Comparison of ENCODE assay signal across 8 cellular contexts in the genomic region with DNA sequence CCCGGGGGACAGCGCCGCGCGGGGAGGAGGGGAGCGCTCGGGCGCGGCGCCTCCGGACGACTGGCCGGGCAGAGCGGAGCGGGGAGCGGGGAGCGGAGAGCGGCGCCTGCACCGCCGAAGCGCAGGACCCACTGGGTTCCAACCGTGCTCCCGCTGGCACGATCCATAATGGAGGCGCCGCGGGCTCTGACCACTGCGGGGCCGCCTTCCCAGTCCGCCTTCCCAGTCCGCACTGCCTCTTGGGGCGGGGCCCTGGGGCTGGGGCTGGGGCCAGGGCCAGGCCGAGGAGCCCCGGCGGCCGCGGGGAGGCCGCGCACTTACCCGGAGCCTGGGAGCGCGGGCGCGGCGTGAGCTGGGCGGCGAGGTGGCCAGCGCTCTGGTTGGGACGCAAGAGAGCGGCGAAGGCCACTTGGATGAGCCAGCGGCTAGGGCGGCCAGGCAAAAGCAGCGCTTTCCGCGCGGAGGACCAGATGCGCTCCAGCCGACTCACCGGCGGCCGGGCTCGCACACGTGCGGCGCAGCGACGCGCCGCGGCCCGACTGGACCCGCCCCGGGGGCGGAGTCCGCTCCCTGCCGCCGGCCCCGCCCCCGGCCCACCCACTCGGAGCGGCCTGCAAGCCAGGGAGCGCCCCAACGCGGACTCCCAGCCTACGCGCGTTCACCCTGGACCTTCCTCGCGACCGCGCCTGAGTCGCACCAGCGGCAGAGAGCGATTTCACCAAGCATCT. TPM values are rescaled to one million over a fixed set of nuclear protein-coding genes. Genes with fewer than 3 reads are reported as not detected.
DNase-seq lines count a peak whose midpoint lies in the region; ATAC-seq and TF ChIP-seq lines count a peak whose summit lies in the region.

A gene with protein sequence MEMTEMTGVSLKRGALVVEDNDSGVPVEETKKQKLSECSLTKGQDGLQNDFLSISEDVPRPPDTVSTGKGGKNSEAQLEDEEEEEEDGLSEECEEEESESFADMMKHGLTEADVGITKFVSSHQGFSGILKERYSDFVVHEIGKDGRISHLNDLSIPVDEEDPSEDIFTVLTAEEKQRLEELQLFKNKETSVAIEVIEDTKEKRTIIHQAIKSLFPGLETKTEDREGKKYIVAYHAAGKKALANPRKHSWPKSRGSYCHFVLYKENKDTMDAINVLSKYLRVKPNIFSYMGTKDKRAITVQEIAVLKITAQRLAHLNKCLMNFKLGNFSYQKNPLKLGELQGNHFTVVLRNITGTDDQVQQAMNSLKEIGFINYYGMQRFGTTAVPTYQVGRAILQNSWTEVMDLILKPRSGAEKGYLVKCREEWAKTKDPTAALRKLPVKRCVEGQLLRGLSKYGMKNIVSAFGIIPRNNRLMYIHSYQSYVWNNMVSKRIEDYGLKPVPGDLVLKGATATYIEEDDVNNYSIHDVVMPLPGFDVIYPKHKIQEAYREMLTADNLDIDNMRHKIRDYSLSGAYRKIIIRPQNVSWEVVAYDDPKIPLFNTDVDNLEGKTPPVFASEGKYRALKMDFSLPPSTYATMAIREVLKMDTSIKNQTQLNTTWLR (minus strand): TSS at position 541 of the 728 bp plus-strand sequence. CDS start 13,759 bp downstream, outside the sequence.

- TF ChIP-seq CTCF in MM.1S (IDR thresholded peaks at IDR 0.05; ENCODE audit: low read length): no peak
- peak in 2 of 4 experiments; percentile 11 to 37 for TF ChIP-seq CTCF in gastroesophageal sphincter (IDR thresholded peaks at IDR 0.05)
- TF ChIP-seq CTCF in suprapubic skin (IDR thresholded peaks at IDR 0.05): no peak

- ATAC-seq in gastroesophageal sphincter: peak; percentile 97

- in situ Hi-C loops in HAP-1 (cut with MboI; ENCODE audit: low sequenced_read_pairs): no loop called here

- H3K79me2 ChIP-seq in MM.1S (ENCODE audit: low read length): peaks cover 44% of the 10 kb centered on the region

- peaks cover 7% of the 10 kb centered on the region for H3K36me3 Mint-ChIP-seq in activated naive CD4-positive, alpha-beta T cell treated with anti-CD3 and anti-CD28 coated beads for 36 hours (ENCODE audit: low read depth)

- H3K27ac Mint-ChIP-seq in activated naive CD4-positive, alpha-beta T cell treated with anti-CD3 and anti-CD28 coated beads for 36 hours: peak within 1 kb of the TSS; percentile 81

- CTCF ChIA-PET in activated naive CD4-positive, alpha-beta T cell treated with anti-CD3 and anti-CD28 coated beads for 36 hours (lab: Charles Lee): interaction anchor here (0.7 to 1.5 kb wide), 2 partner anchors 10 to 34 kb away, joined by 3 to 4 read pairs; partner anchors contain the start of gene RINT1

- no peaks in the 10 kb centered on the region for H3K27me3 ChIP-seq in HAP-1 (ENCODE audit: low read depth)
- H3K27me3 ChIP-seq in MM.1S (replicated peaks; ENCODE audit: insufficient read depth, low read length): no peaks in the 10 kb centered on the region
- H3K27me3 ChIP-seq in SJSA1 (replicated peaks): no peaks in the 10 kb centered on the region
- no peaks in the 10 kb centered on the region for H3K27me3 ChIP-seq in gastroesophageal sphincter
- H3K27me3 ChIP-seq in suprapubic skin: no peaks in the 10 kb centered on the region

- 0% methylated on average over 6 to 10 of the region's 96 CpGs for WGBS in gastroesophageal sphincter (ENCODE audit: low coverage in 1 of 2), 2 donors
- under 1% methylated on average over 36 of the region's 96 CpGs for WGBS in suprapubic skin

- peak within 1 kb of the TSS; percentile 96 for H3K4me3 Mint-ChIP-seq in activated naive CD4-positive, alpha-beta T cell treated with anti-CD3 and anti-CD28 coated beads for 36 hours

- H3K4me2 ChIP-seq in MM.1S (ENCODE audit: low read depth, low read length): peak within 1 kb of the TSS; percentile 90

- peaks cover 19% of the 10 kb centered on the region for H3K4me1 Mint-ChIP-seq in activated naive CD4-positive, alpha-beta T cell treated with anti-CD3 and anti-CD28 coated beads for 36 hours (ENCODE audit: low read depth)

- DNase-seq in GDM1 (lab: John Stamatoyannopoulos, UW) (peak; percentile 85), HAP-1 (ENCODE audit: low spot score in 2 of 2) (peak; percentile 83 to 91), MM.1S (peak; percentile 91), SJSA1 (ENCODE audit: low read depth in 1 of 2, low spot score in 2 of 2) (peak; percentile 87 to 93), nucleus accumbens (lab: John Stamatoyannopoulos, UW) (peak in 55 of 56 donors; percentile 18 to 91 (median 78)), suprapubic skin (ENCODE audit: low spot score in 2 of 2) (peak; percentile 89 to 91)
- DNase-seq in activated naive CD4-positive, alpha-beta T cell treated with anti-CD3 and anti-CD28 coated beads for 36 hours: peak; percentile 82

- no peaks in the 10 kb centered on the region for H3K9me2 ChIP-seq in MM.1S (replicated peaks; ENCODE audit: insufficient read depth, low read length)

- H3K27me3 Mint-ChIP-seq in activated naive CD4-positive, alpha-beta T cell treated with anti-CD3 and anti-CD28 coated beads for 36 hours (ENCODE audit: low read depth): no peaks in the 10 kb centered on the region

- peak within 1 kb of the TSS; percentile 81 for H2AFZ ChIP-seq in MM.1S (ENCODE audit: low read length)

- H3K27ac ChIP-seq in MM.1S (ENCODE audit: low read length) (peak within 1 kb of the TSS; percentile 38; the same call in 1 of the 2 replicates), SJSA1 (peak within 1 kb of the TSS; percentile 71), gastroesophageal sphincter (peak within 1 kb of the TSS; percentile 73 to 96 (median 91)), suprapubic skin (peak within 1 kb of the TSS; percentile 90)

- no peaks in the 10 kb centered on the region for H4K20me1 ChIP-seq in MM.1S (ENCODE audit: insufficient read depth, low read length)

- H3K9ac ChIP-seq in MM.1S (ENCODE audit: low read length): peak within 1 kb of the TSS; percentile 65

- no peaks in the 10 kb centered on the region for H3K9me3 Mint-ChIP-seq in activated naive CD4-positive, alpha-beta T cell treated with anti-CD3 and anti-CD28 coated beads for 36 hours

- TF ChIP-seq POLR2A in gastroesophageal sphincter (IDR thresholded peaks at IDR 0.05): peak; percentile 83 to 87
- peak in 1 of 2 donors; percentile 57 for TF ChIP-seq POLR2A in suprapubic skin (IDR thresholded peaks at IDR 0.05)

- no peaks in the 10 kb centered on the region for H3F3A ChIP-seq in MM.1S (ENCODE audit: insufficient read depth, low read length)

- intact Hi-C loops in activated naive CD4-positive, alpha-beta T cell treated with anti-CD3 and anti-CD28 coated beads for 36 hours (cut with micrococcal nuclease): loop anchor here (1.0 to 2.0 kb wide), 3 partner anchors 10 to 577 kb away; partner anchors contain the start of gene RINT1

- H3K4me3 ChIP-seq in HAP-1 (peak within 1 kb of the TSS; percentile 58), MM.1S (ENCODE audit: low read length) (peak within 1 kb of the TSS; percentile 73), SJSA1 (peak within 1 kb of the TSS; percentile 78), gastroesophageal sphincter (peak within 1 kb of the TSS; percentile 61), suprapubic skin (peak within 1 kb of the TSS; percentile 84)

- H3K4me1 ChIP-seq in HAP-1 (peaks cover 9% of the 10 kb centered on the region), MM.1S (ENCODE audit: low read length) (peaks cover 6% of the 10 kb centered on the region; the same call in 1 of the 2 replicates), SJSA1 (replicated peaks) (peaks cover 10% of the 10 kb centered on the region), gastroesophageal sphincter (peaks cover 0 to 19% (median 0%) of the 10 kb centered on the region in 3 donors), suprapubic skin (peaks cover 17% of the 10 kb centered on the region)

- H3K36me3 ChIP-seq in HAP-1 (replicated peaks) (peaks cover 26% of the 10 kb centered on the region), MM.1S (replicated peaks; ENCODE audit: insufficient read depth, low read length) (no peaks in the 10 kb centered on the region), SJSA1 (peaks cover 22% of the 10 kb centered on the region), gastroesophageal sphincter (peaks cover 0 to 3% of the 10 kb centered on the region in 2 donors), suprapubic skin (no peaks in the 10 kb centered on the region)

- H3K9me3 ChIP-seq in HAP-1: no peaks in the 10 kb centered on the region
- H3K9me3 ChIP-seq in MM.1S (replicated peaks; ENCODE audit: insufficient read depth, low read length): no peaks in the 10 kb centered on the region
- no peaks in the 10 kb centered on the region for H3K9me3 ChIP-seq in SJSA1 (replicated peaks)
- no peaks in the 10 kb centered on the region for H3K9me3 ChIP-seq in gastroesophageal sphincter
- no peaks in the 10 kb centered on the region for H3K9me3 ChIP-seq in suprapubic skin

- TF ChIP-seq EP300 in gastroesophageal sphincter (IDR thresholded peaks at IDR 0.05) (no peak), suprapubic skin (IDR thresholded peaks at IDR 0.05) (no peak)

RNA-seq across cellular contexts. Expression of the gene that starts here (rescaled TPM):
- 20.7 and 28.3 TPM in 2 replicates for total RNA-seq in SJSA1 (2014; rRNA removed; shearing (Covaris generic))
- 10 to 100 TPM; 14.3 to 14.6 TPM for total RNA-seq in activated naive CD4-positive, alpha-beta T cell treated with anti-CD3 and anti-CD28 coated beads for 36 hours
- 10 to 100 TPM; 11.9 to 15.1 (median 13.2) TPM for total RNA-seq in gastroesophageal sphincter
- 10 to 100 TPM; 17.0 to 22.1 (median 19.6) TPM for total RNA-seq in suprapubic skin

Comparison
In these comparisons a context has a peak if more than half of its experiments do, and no peak if none do; other contexts are left out.
1. Peak in every context shown above with its lines: DNase-seq, ATAC-seq, H3K4me3 ChIP-seq and H3K27ac ChIP-seq.
2. H3K27ac ChIP-seq: peak in every context shown above with its lines; median percentile 91 in gastroesophageal sphincter; 90 in suprapubic skin; 71 in SJSA1; 38 in MM.1S.